ENCODE assay signal across 28 cellular contexts in genomic region chr20:58107533-58107932, GRCh38.
"Had no signal": no experiment of that assay in that cellular context is flagged by ENCODE, and none has a peak within 500 bp of the region (broad histone marks: within the 10 kb centered on the region; RNA-seq: fewer than 3 reads in every experiment).

No MANE protein-coding gene starts in this region.

- H3K9ac ChIP-seq: SK-N-SH had no signal

- H3K4me3 ChIP-seq: ascending aorta, body of pancreas, MG63, Peyer's patch, SJCRH30 had no signal

- H3K9me3 Mint-ChIP-seq: activated naive CD4-positive, alpha-beta T cell treated with anti-CD3 and anti-CD28 coated beads, Interleukin-2, amount 50 U/mL, for 24 hours; activated T-helper 1 cell treated with anti-CD3 and anti-CD28 coated beads, Interleukin-12 subunit alpha, Interleukin-12 subunit beta, Interleukin-2, Interleukin-4 antibody, amounts not matched to agents 30 ng/mL and 10 ng/mL and 1 ng/mL, durations not matched to agents 14 hours and 24 hours and 36 hours had no signal

- H3K4me1 Mint-ChIP-seq: activated CD4-positive, alpha-beta T cell treated with anti-CD3 and anti-CD28 coated beads, Interleukin-2, amount 10 ng/mL, durations not matched to agents 7 days and 5 days; activated naive CD4-positive, alpha-beta T cell treated with anti-CD3 and anti-CD28 coated beads, Interleukin-2, amount 50 U/mL, for 24 hours had no signal

- DNase-seq: activated CD4-positive, alpha-beta memory T cell treated with anti-CD3 and anti-CD28 coated beads for 36 hours; activated CD4-positive, alpha-beta T cell treated with anti-CD3 and anti-CD28 coated beads, Interleukin-2, amount 10 ng/mL, durations not matched to agents 7 days and 5 days; activated CD4-positive, CD25-positive, alpha-beta regulatory T cell; activated effector memory CD4-positive, alpha-beta T cell treated with Interleukin-2 at 50 U/mL for 16 hours; activated naive CD4-positive, alpha-beta T cell; activated T-cell treated with anti-CD3 and anti-CD28 coated beads, Interleukin-2, amount 50 U/mL, for 24 hours; body of pancreas; MG63; MV-4-11; NCI-H1092 treated with DMSO at 0.1 percent for 48 hours; NCI-H1417 treated with DMSO at 0.1 percent for 48 hours; NCI-H1694 treated with DMSO at 0.1 percent for 48 hours; NCI-H2029 treated with DMSO at 0.1 percent for 48 hours; NCI-H345; NCI-H510A; NCI-H526 treated with DMSO at 0.1 percent for 48 hours; NCI-H82; Peyer's patch; Right ventricle myocardium superior; SJCRH30; SK-N-SH; T-helper 1 cell had no signal

- ATAC-seq: body of pancreas had no signal

- H3K4me1 ChIP-seq: body of pancreas, Peyer's patch had no signal

- H3K4me3 Mint-ChIP-seq: activated CD4-positive, alpha-beta memory T cell treated with anti-CD3 and anti-CD28 coated beads for 36 hours; activated CD4-positive, alpha-beta T cell treated with anti-CD3 and anti-CD28 coated beads, Interleukin-2, amount 10 ng/mL, durations not matched to agents 7 days and 5 days; activated naive CD4-positive, alpha-beta T cell treated with anti-CD3 and anti-CD28 coated beads, Interleukin-2, amount 50 U/mL, for 24 hours; activated T-cell treated with anti-CD3 and anti-CD28 coated beads, Interleukin-2, amount 50 U/mL, for 24 hours; activated T-helper 1 cell treated with anti-CD3 and anti-CD28 coated beads, Interleukin-12 subunit alpha, Interleukin-12 subunit beta, Interleukin-2, Interleukin-4 antibody, amounts not matched to agents 30 ng/mL and 10 ng/mL and 1 ng/mL, durations not matched to agents 14 hours and 24 hours and 36 hours had no signal

- H3K36me3 ChIP-seq: ascending aorta, MG63, Peyer's patch, SJCRH30 had no signal

- H3K4me2 ChIP-seq: SK-N-SH had no signal

- H3K36me3 Mint-ChIP-seq: activated CD4-positive, alpha-beta memory T cell treated with anti-CD3 and anti-CD28 coated beads for 36 hours; activated naive CD4-positive, alpha-beta T cell treated with anti-CD3 and anti-CD28 coated beads, Interleukin-2, amount 50 U/mL, for 24 hours had no signal

- H3K9me3 ChIP-seq: ascending aorta, Peyer's patch, SK-N-SH had no signal

- H3K27ac ChIP-seq: ascending aorta, body of pancreas, Peyer's patch, RWPE1, SJCRH30, VCaP had no signal

- H3K27ac Mint-ChIP-seq: activated CD4-positive, alpha-beta memory T cell treated with anti-CD3 and anti-CD28 coated beads for 36 hours; activated CD4-positive, alpha-beta T cell treated with anti-CD3 and anti-CD28 coated beads, Interleukin-2, amount 10 ng/mL, durations not matched to agents 7 days and 5 days; activated naive CD4-positive, alpha-beta T cell treated with anti-CD3 and anti-CD28 coated beads, Interleukin-2, amount 50 U/mL, for 24 hours; activated T-cell treated with anti-CD3 and anti-CD28 coated beads, Interleukin-2, amount 50 U/mL, for 24 hours; activated T-helper 1 cell treated with anti-CD3 and anti-CD28 coated beads, Interleukin-12 subunit alpha, Interleukin-12 subunit beta, Interleukin-2, Interleukin-4 antibody, amounts not matched to agents 30 ng/mL and 10 ng/mL and 1 ng/mL, durations not matched to agents 14 hours and 24 hours and 36 hours had no signal

- H3K27me3 ChIP-seq: ascending aorta, body of pancreas, MG63, Peyer's patch, SJCRH30 had no signal

- FAIRE-seq: bronchial epithelial cell had no signal
